Comparison of ENCODE assay signal across 22 cellular contexts in the genomic region with DNA sequence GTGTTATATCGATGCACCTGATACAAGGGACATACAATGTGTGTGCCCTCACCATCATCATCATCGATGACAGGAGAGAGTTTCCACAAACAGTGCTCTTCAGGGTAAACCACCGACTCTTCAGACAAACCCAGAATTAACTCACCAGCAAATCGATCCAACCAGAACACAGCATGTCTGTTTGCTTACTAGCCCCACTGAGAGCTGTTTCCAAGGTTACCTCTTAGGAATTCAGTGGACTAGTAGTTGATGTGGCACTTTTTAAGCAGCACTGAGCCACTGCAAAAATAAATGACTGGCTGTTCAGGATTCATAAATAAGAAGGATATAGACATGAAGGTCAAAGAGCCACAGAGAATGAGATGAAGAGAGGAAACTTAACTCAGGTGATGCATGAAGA.
DNase-seq lines count a peak whose midpoint lies in the region; ATAC-seq and TF ChIP-seq lines count a peak whose summit lies in the region.
"Had no signal": no experiment of that assay in that cellular context is flagged by ENCODE, and none has a peak within 500 bp of the region (broad histone marks: within the 10 kb centered on the region; RNA-seq: fewer than 3 reads in every experiment).

No MANE protein-coding gene starts in this region.

- H3K9ac ChIP-seq in mesendoderm (ENCODE audit: low read length), result no peak overlapping the region
- H3K9ac ChIP-seq: BLaER1 treated with 17β-estradiol and CSF1 and Interleukin-3, amounts not matched to agents 10 nM and 100 nM had no signal

- no peaks in the 10 kb centered on the region for H3K27me3 Mint-ChIP-seq in brain

- H2BK15ac ChIP-seq in mesendoderm (replicated peaks; ENCODE audit: low read depth), result no peak overlapping the region

- H3K4me1 ChIP-seq in mesendoderm (ENCODE audit: control insufficient read depth, low read depth, low read length), result no peaks in the 10 kb centered on the region

- no peak overlapping the region for H3K23ac ChIP-seq in mesendoderm (ENCODE audit: low read length)

- no peaks in the 10 kb centered on the region for H3K79me2 ChIP-seq in mesendoderm (ENCODE audit: control insufficient read depth, insufficient read depth, low read length)

- H3K27me3 ChIP-seq in mesendoderm (ENCODE audit: insufficient read depth, low read length, poor library complexity), result no peaks in the 10 kb centered on the region
- H3K27me3 ChIP-seq: BLaER1 treated with 17β-estradiol and CSF1 and Interleukin-3, amounts not matched to agents 10 nM and 100 nM; breast epithelium had no signal

- H3K4me2 ChIP-seq in mesendoderm (ENCODE audit: low read length), result no peak overlapping the region
- H3K4me2 ChIP-seq: BLaER1 treated with 17β-estradiol and CSF1 and Interleukin-3, amounts not matched to agents 10 nM and 100 nM had no signal

- H3K4me3 ChIP-seq in mesendoderm (ENCODE audit: low read length), result no peak overlapping the region
- H3K4me3 ChIP-seq: BLaER1 treated with 17β-estradiol and CSF1 and Interleukin-3, amounts not matched to agents 10 nM and 100 nM; breast epithelium had no signal

- peaks cover 66% of the 10 kb centered on the region for H3K4me1 Mint-ChIP-seq in brain
- H3K4me1 Mint-ChIP-seq: stimulated activated naive B cell treated with anti-CD40 and anti-IgM and Interleukin-4, amounts not matched to agents 10 μg/mL and 1 μg/mL and 100 μg/mL, for 72 hours had no signal

- no peak for TF ChIP-seq CTCF in brain (conservative IDR thresholded peaks at IDR 0.05)

- H3K4ac ChIP-seq in mesendoderm (ENCODE audit: low read depth, low read length), result no peak overlapping the region

- no peak overlapping the region for H3K18ac ChIP-seq in mesendoderm (ENCODE audit: low read length)

- H2AK5ac ChIP-seq in mesendoderm (ENCODE audit: low read length), result no peak overlapping the region

- H3K4me3 Mint-ChIP-seq in brain, result no peak overlapping the region
- H3K4me3 Mint-ChIP-seq: activated naive CD8-positive, alpha-beta T cell; activated T-helper 1 cell treated with anti-CD3 and anti-CD28 coated beads, Interleukin-12 subunit alpha, Interleukin-12 subunit beta, Interleukin-2, Interleukin-4 antibody, amounts not matched to agents 30 ng/mL and 10 ng/mL and 1 ng/mL, durations not matched to agents 14 hours and 24 hours and 36 hours; dendritic cell treated with granulocyte-macrophage colony-stimulating factor and Interleukin-4, amounts not matched to agents 40 ng/mL and 50 ng/mL, for 4 days; stimulated activated naive B cell treated with anti-CD40 and anti-IgM and Interleukin-4, amounts not matched to agents 10 μg/mL and 1 μg/mL and 100 μg/mL, for 72 hours had no signal

- no peaks in the 10 kb centered on the region for H3K36me3 ChIP-seq in mesendoderm (ENCODE audit: control insufficient read depth, insufficient read depth, low read length)
- H3K36me3 ChIP-seq: BLaER1 treated with 17β-estradiol and CSF1 and Interleukin-3, amounts not matched to agents 10 nM and 100 nM; breast epithelium had no signal

- H4K5ac ChIP-seq in mesendoderm (ENCODE audit: low read length), result no peak overlapping the region

- H2BK5ac ChIP-seq in mesendoderm (ENCODE audit: low read length), result no peak overlapping the region

- H2BK120ac ChIP-seq in mesendoderm (ENCODE audit: low read depth, low read length), result no peak overlapping the region

- no peak overlapping the region for H3K56ac ChIP-seq in mesendoderm (ENCODE audit: low read length)

- no peak overlapping the region for H4K8ac ChIP-seq in mesendoderm (ENCODE audit: low read depth, low read length)

- no peak for ATAC-seq in GM19397 (IDR thresholded peaks at IDR 0.05; ENCODE audit: unreplicated experiment)
- ATAC-seq: activated CD4-positive, CD25-positive, alpha-beta regulatory T cell treated with anti-CD3 and anti-CD28 coated beads, Interleukin-2, amount 50 U/mL, for 24 hours; left colon; right cardiac atrium; stimulated activated naive B cell treated with anti-CD40 and anti-IgM and Interleukin-4, amounts not matched to agents 10 μg/mL and 1 μg/mL and 100 μg/mL, for 72 hours had no signal

- DNase-seq in NCI-H2029 (lab: John Stamatoyannopoulos, UW) (peak; percentile 13), NCI-H2029 treated with DMSO at 0.1 percent for 48 hours (lab: John Stamatoyannopoulos, UW) (no peak), mesendoderm (peak; percentile 58), mesenteric fat pad (ENCODE audit: low spot score) (no peak)
- DNase-seq in activated CD4-positive, alpha-beta T cell treated with anti-CD3 and anti-CD28 coated beads for 1 hour, result no peak
- DNase-seq: GDM1; HCEC 1CT; left colon; NCI-H1092 treated with DMSO at 0.1 percent for 48 hours; NCI-H446 treated with DMSO at 0.1 percent for 48 hours; right cardiac atrium; stimulated activated naive B cell treated with anti-CD40 and anti-IgM and Interleukin-4, amounts not matched to agents 10 μg/mL and 1 μg/mL and 100 μg/mL, for 72 hours; trophoblast cell had no signal

- H3K27ac Mint-ChIP-seq in brain, result peak overlapping the region in 3 of 5 experiments; percentile 57 to 83 (median 66)
- H3K27ac Mint-ChIP-seq: activated naive CD8-positive, alpha-beta T cell; activated T-helper 1 cell treated with anti-CD3 and anti-CD28 coated beads, Interleukin-12 subunit alpha, Interleukin-12 subunit beta, Interleukin-2, Interleukin-4 antibody, amounts not matched to agents 30 ng/mL and 10 ng/mL and 1 ng/mL, durations not matched to agents 14 hours and 24 hours and 36 hours; dendritic cell treated with granulocyte-macrophage colony-stimulating factor and Interleukin-4, amounts not matched to agents 40 ng/mL and 50 ng/mL, for 4 days; stimulated activated naive B cell treated with anti-CD40 and anti-IgM and Interleukin-4, amounts not matched to agents 10 μg/mL and 1 μg/mL and 100 μg/mL, for 72 hours had no signal

- H3K27ac ChIP-seq in mesendoderm (ENCODE audit: low read depth, low read length), result no peak overlapping the region
- H3K27ac ChIP-seq in temporal lobe (ENCODE audit: low read depth, low read length), result peak overlapping the region; percentile 21
- H3K27ac ChIP-seq: BLaER1 treated with 17β-estradiol and CSF1 and Interleukin-3, amounts not matched to agents 10 nM and 100 nM had no signal

- WGBS in mesendoderm (ENCODE audit: extremely low coverage, insufficient coverage, low lambda C conversion rate), result no CpG with 5 or more reads among the region's 4 CpGs

- peaks cover 6 to 22% (median 19%) of the 10 kb centered on the region in 5 experiments for H3K9me3 Mint-ChIP-seq in brain

- H3K79me1 ChIP-seq in mesendoderm (ENCODE audit: low read length), result no peaks in the 10 kb centered on the region

- peaks cover 23% of the 10 kb centered on the region for H3K36me3 Mint-ChIP-seq in brain
- H3K36me3 Mint-ChIP-seq: activated naive CD8-positive, alpha-beta T cell; stimulated activated naive B cell treated with anti-CD40 and anti-IgM and Interleukin-4, amounts not matched to agents 10 μg/mL and 1 μg/mL and 100 μg/mL, for 72 hours had no signal

Comparison
In these comparisons a context has a peak if more than half of its experiments do, and no peak if none do; other contexts are left out.
1. DNase-seq: peak in NCI-H2029 (single experiment) and mesendoderm (single experiment); none in NCI-H2029 treated with DMSO at 0.1 percent for 48 hours (single experiment), mesenteric fat pad (single experiment) and activated CD4-positive, alpha-beta T cell treated with anti-CD3 and anti-CD28 coated beads for 1 hour (single experiment).